Comparison of ENCODE assay signal across 19 cellular contexts in the genomic region with DNA sequence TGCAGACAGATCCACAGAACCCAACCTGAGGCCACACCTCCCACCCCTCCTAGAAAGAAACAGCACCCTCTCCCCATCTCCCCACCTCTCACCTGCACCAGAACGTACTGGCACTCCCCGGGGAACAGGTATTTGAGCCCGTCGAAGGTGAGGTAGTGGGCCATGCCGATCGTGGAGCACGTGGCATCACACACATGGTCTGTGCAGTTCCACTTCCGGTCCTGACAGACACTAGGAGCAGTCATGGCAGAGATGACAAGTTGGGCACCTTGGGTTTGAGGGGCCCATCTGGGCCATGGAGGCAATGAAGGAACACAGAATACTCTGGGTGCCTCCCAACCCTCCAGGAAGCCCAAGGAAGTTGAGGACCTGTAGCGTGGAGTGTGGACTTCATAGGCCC.
DNase-seq lines count a peak whose midpoint lies in the region; ATAC-seq and TF ChIP-seq lines count a peak whose summit lies in the region.
"Had no signal": no experiment of that assay in that cellular context is flagged by ENCODE, and none has a peak within 500 bp of the region (broad histone marks: within the 10 kb centered on the region; RNA-seq: fewer than 3 reads in every experiment).

No MANE protein-coding gene starts in this region.

- H3K4me1 Mint-ChIP-seq in endodermal cell, result peaks cover 15% of the 10 kb centered on the region
- H3K4me1 Mint-ChIP-seq in stimulated activated memory B cell treated with anti-CD40 and anti-IgM and Interleukin-4, amounts not matched to agents 10 μg/mL and 1 μg/mL and 100 μg/mL, for 72 hours, result no peaks in the 10 kb centered on the region
- H3K4me1 Mint-ChIP-seq: B cell; CD4-positive, CD25-positive, alpha-beta regulatory T cell had no signal

- H3K9me3 ChIP-seq in heart left ventricle, result no peaks in the 10 kb centered on the region
- peaks cover under 1% of the 10 kb centered on the region for H3K9me3 ChIP-seq in endodermal cell (ENCODE audit: control insufficient read depth, low read length)
- H3K9me3 ChIP-seq in sigmoid colon, result no peaks in the 10 kb centered on the region
- H3K9me3 ChIP-seq: BLaER1, Caco-2 had no signal

- DNase-seq in cardiac septum (ENCODE audit: low spot score) (peak; percentile 63), heart left ventricle (no peak), endodermal cell (no peak), sigmoid colon (peak; percentile 25), EL (no peak)
- DNase-seq: Caco-2; CD4-positive, CD25-positive, alpha-beta regulatory T cell; CD8-positive, alpha-beta T cell; DMS153; DND-41; GF-D8; H9 had no signal

- H3K9ac ChIP-seq in endodermal cell (ENCODE audit: extremely low read depth, low read length, poor library complexity, severe bottlenecking), result no peak overlapping the region
- H3K9ac ChIP-seq: BLaER1 had no signal

- no peaks in the 10 kb centered on the region for H3K27me3 Mint-ChIP-seq in endodermal cell (ENCODE audit: insufficient read depth)
- peaks cover 9% of the 10 kb centered on the region for H3K27me3 Mint-ChIP-seq in stimulated activated memory B cell treated with anti-CD40 and anti-IgM and Interleukin-4, amounts not matched to agents 10 μg/mL and 1 μg/mL and 100 μg/mL, for 72 hours
- H3K27me3 Mint-ChIP-seq: B cell had no signal

- no peak for TF ChIP-seq EP300 in sigmoid colon (IDR thresholded peaks at IDR 0.05)

- no peak overlapping the region for H3K27ac ChIP-seq in heart left ventricle
- H3K27ac ChIP-seq in endodermal cell (ENCODE audit: low read depth, low read length), result no peak overlapping the region
- H3K27ac ChIP-seq in sigmoid colon, result no peak overlapping the region
- H3K27ac ChIP-seq: 22Rv1, BLaER1, C4-2B had no signal

- H3K36me3 ChIP-seq in heart left ventricle (peaks cover 0 to 89% (median 50%) of the 10 kb centered on the region in 9 donors), endodermal cell (ENCODE audit: control insufficient read depth, insufficient read depth, low read length) (peaks cover 65% of the 10 kb centered on the region), sigmoid colon (no peaks in the 10 kb centered on the region)
- H3K36me3 ChIP-seq: BLaER1 had no signal

- 87 to 92% (median 91%) methylated on average over 9 of the region's 9 CpGs for WGBS in heart left ventricle, 4 donors
- 83 to 88% methylated on average over 5 to 9 of the region's 9 CpGs for WGBS in endodermal cell (ENCODE audit: insufficient coverage in 1 of 2, insufficient read length in 1 of 2), 2 experiments
- 92 to 93% methylated on average over 9 of the region's 9 CpGs for WGBS in sigmoid colon, 2 donors

- no peak for ATAC-seq in heart left ventricle
- ATAC-seq in stimulated activated memory B cell treated with anti-CD40 and anti-IgM and Interleukin-4, amounts not matched to agents 10 μg/mL and 1 μg/mL and 100 μg/mL, for 72 hours, result no peak
- ATAC-seq: CD8-positive, alpha-beta T cell; GM23338; HCT116 had no signal

- TF ChIP-seq CTCF in heart left ventricle (IDR thresholded peaks at IDR 0.05) (no peak), endodermal cell (conservative IDR thresholded peaks at IDR 0.05) (no peak), sigmoid colon (IDR thresholded peaks at IDR 0.05) (no peak)

- no peak overlapping the region for H3K4me3 ChIP-seq in heart left ventricle
- H3K4me3 ChIP-seq in endodermal cell (ENCODE audit: low read length), result no peak overlapping the region
- H3K4me3 ChIP-seq in sigmoid colon, result no peak overlapping the region
- H3K4me3 ChIP-seq: BLaER1, GM23338 had no signal

- H3K4me1 ChIP-seq in heart left ventricle (peaks cover 0 to under 1% (median 0%) of the 10 kb centered on the region in 12 donors), endodermal cell (ENCODE audit: control insufficient read depth, insufficient read depth, low read length) (peaks cover 8% of the 10 kb centered on the region), sigmoid colon (no peaks in the 10 kb centered on the region)
- H3K4me1 ChIP-seq: BLaER1, Caco-2 had no signal

- peaks cover 93% of the 10 kb centered on the region for H3K36me3 Mint-ChIP-seq in endodermal cell (ENCODE audit: low read depth)
- H3K36me3 Mint-ChIP-seq in stimulated activated memory B cell treated with anti-CD40 and anti-IgM and Interleukin-4, amounts not matched to agents 10 μg/mL and 1 μg/mL and 100 μg/mL, for 72 hours, result no peaks in the 10 kb centered on the region
- H3K36me3 Mint-ChIP-seq: CD4-positive, CD25-positive, alpha-beta regulatory T cell; CD8-positive, alpha-beta T cell had no signal

- H3K4me3 Mint-ChIP-seq in endodermal cell, result no peak overlapping the region
- H3K4me3 Mint-ChIP-seq in stimulated activated memory B cell treated with anti-CD40 and anti-IgM and Interleukin-4, amounts not matched to agents 10 μg/mL and 1 μg/mL and 100 μg/mL, for 72 hours, result no peak overlapping the region
- H3K4me3 Mint-ChIP-seq: B cell; CD4-positive, CD25-positive, alpha-beta regulatory T cell; CD8-positive, alpha-beta T cell; GM23338; H9 had no signal

- TF ChIP-seq POLR2A in heart left ventricle (IDR thresholded peaks at IDR 0.05) (no peak), sigmoid colon (IDR thresholded peaks at IDR 0.05) (no peak)

- peak overlapping the region; percentile 38 for H3K27ac Mint-ChIP-seq in endodermal cell
- H3K27ac Mint-ChIP-seq in stimulated activated memory B cell treated with anti-CD40 and anti-IgM and Interleukin-4, amounts not matched to agents 10 μg/mL and 1 μg/mL and 100 μg/mL, for 72 hours, result no peak overlapping the region
- H3K27ac Mint-ChIP-seq: B cell; CD4-positive, CD25-positive, alpha-beta regulatory T cell; CD8-positive, alpha-beta T cell; GM23338 had no signal

- intact Hi-C loops in cardiac septum (cut with DNase I), result no loop called here
- intact Hi-C loops in heart left ventricle (cut with DNase I), result loop anchor here in 2 of 10 donors (10.0 kb wide), 2 partner anchors 610 to 940 kb away; no protein-coding TSS in a partner anchor
- intact Hi-C loops in sigmoid colon (cut with DNase I), result no loop called here

- H3K9me3 Mint-ChIP-seq in endodermal cell, result no peaks in the 10 kb centered on the region
- no peaks in the 10 kb centered on the region for H3K9me3 Mint-ChIP-seq in stimulated activated memory B cell treated with anti-CD40 and anti-IgM and Interleukin-4, amounts not matched to agents 10 μg/mL and 1 μg/mL and 100 μg/mL, for 72 hours
- H3K9me3 Mint-ChIP-seq: CD4-positive, CD25-positive, alpha-beta regulatory T cell; CD8-positive, alpha-beta T cell; GM23338; H9 had no signal

- H3K27me3 ChIP-seq in heart left ventricle, result no peaks in the 10 kb centered on the region
- no peaks in the 10 kb centered on the region for H3K27me3 ChIP-seq in endodermal cell (ENCODE audit: control insufficient read depth, insufficient read depth, low read length, poor library complexity, severe bottlenecking)
- H3K27me3 ChIP-seq in sigmoid colon, result no peaks in the 10 kb centered on the region
- H3K27me3 ChIP-seq: BLaER1 had no signal

Comparison
In these comparisons a context has a peak if more than half of its experiments do, and no peak if none do; other contexts are left out.
1. DNase-seq: peak in cardiac septum (single experiment) and sigmoid colon (single experiment); none in heart left ventricle (0 of 5), endodermal cell (single experiment) and EL (single experiment).